ENCODE assay signal across 37 cellular contexts in genomic region chr2:190177249-190177648, GRCh38.
"Had no signal": no experiment of that assay in that cellular context is flagged by ENCODE, and none has a peak within 500 bp of the region (broad histone marks: within the 10 kb centered on the region; RNA-seq: fewer than 3 reads in every experiment).

No MANE protein-coding gene starts in this region.

- DNase-seq: activated CD4-positive, alpha-beta memory T cell treated with anti-CD3 and anti-CD28 coated beads for 36 hours; activated CD4-positive, alpha-beta T cell treated with anti-CD3 and anti-CD28 coated beads, Interleukin-2, amount 10 ng/mL, durations not matched to agents 24 days and 14 days; activated CD4-positive, CD25-positive, alpha-beta regulatory T cell treated with anti-CD3 and anti-CD28 coated beads, Interleukin-2, amount 50 U/mL, for 72 hours; activated CD8-positive, alpha-beta memory T cell treated with anti-CD3 and anti-CD28 coated beads, Interleukin-2, amount 50 U/mL, for 4 hours; activated effector memory CD4-positive, alpha-beta T cell treated with anti-CD3 and anti-CD28 coated beads, Interleukin-2, amount 50 U/mL, for 16 hours; activated naive CD4-positive, alpha-beta T cell treated with anti-CD3 and anti-CD28 coated beads for 36 hours; activated naive CD8-positive, alpha-beta T cell treated with anti-CD3 and anti-CD28 coated beads for 36 hours; activated T-cell treated with anti-CD3 and anti-CD28 coated beads, Interleukin-2, amount 50 U/mL, for 1 hour; adrenal gland; cerebellar nuclear complex; colonic mucosa; effector memory CD8-positive, alpha-beta T cell; foreskin fibroblast; head of caudate nucleus; hypothalamus; immature natural killer cell; left lung; lower lobe of right lung; mesenchymal stem cell; natural killer cell; ovary; stimulated activated CD4-positive, alpha-beta T cell treated with anti-CD3 and anti-CD28 coated beads, Interleukin-1b, Interleukin-23, amount 100 ng/mL, for 48 hours; stimulated activated CD4-positive, alpha-beta T cell treated with anti-CD3 and anti-CD28 coated beads, Interleukin-4, amount 100 ng/mL, for 4 hours; stimulated activated CD8-positive, alpha-beta memory T cell treated with anti-CD3 and anti-CD28 coated beads, Interleukin-4, amount 100 ng/mL, for 48 hours; stimulated activated naive CD8-positive, alpha-beta T cell treated with anti-CD3 and anti-CD28 coated beads, Interleukin-15, amount 100 ng/mL, for 72 hours; substantia nigra; T-helper 17 cell; T1000; upper lobe of right lung had no signal

- H3K36me3 Mint-ChIP-seq: brain, natural killer cell had no signal

- H3K4me3 ChIP-seq: adrenal gland, ascending aorta, cardiac muscle cell, colonic mucosa, left lung, lower lobe of right lung, ovary, prostate gland, smooth muscle cell, upper lobe of right lung had no signal

- H3K9me3 Mint-ChIP-seq: activated CD4-positive, alpha-beta T cell treated with anti-CD3 and anti-CD28 coated beads, Interleukin-2, amount 10 ng/mL, durations not matched to agents 24 days and 14 days; natural killer cell had no signal

- H3K4me1 ChIP-seq: colonic mucosa had no signal

- ATAC-seq: effector memory CD8-positive, alpha-beta T cell; left lung; lower lobe of right lung; natural killer cell; stimulated activated memory B cell treated with anti-CD40 and anti-IgM and Interleukin-4, amounts not matched to agents 10 μg/mL and 1 μg/mL and 100 μg/mL, for 72 hours; stimulated activated naive CD8-positive, alpha-beta T cell treated with anti-CD3 and anti-CD28 coated beads, Interleukin-15, amount 100 ng/mL, for 72 hours; T-helper 17 cell; upper lobe of right lung had no signal

- H3K27ac Mint-ChIP-seq: activated CD4-positive, alpha-beta memory T cell treated with anti-CD3 and anti-CD28 coated beads for 36 hours; activated CD4-positive, alpha-beta T cell treated with anti-CD3 and anti-CD28 coated beads, Interleukin-2, amount 10 ng/mL, durations not matched to agents 24 days and 14 days; activated naive CD4-positive, alpha-beta T cell treated with anti-CD3 and anti-CD28 coated beads for 36 hours; activated naive CD8-positive, alpha-beta T cell treated with anti-CD3 and anti-CD28 coated beads for 36 hours; activated T-helper 1 cell treated with anti-CD3 and anti-CD28 coated beads, Interleukin-12 subunit alpha, Interleukin-12 subunit beta, Interleukin-2, Interleukin-4 antibody, amounts not matched to agents 30 ng/mL and 10 ng/mL and 1 ng/mL, durations not matched to agents 14 hours and 24 hours and 36 hours; brain; effector memory CD8-positive, alpha-beta T cell; immature natural killer cell; natural killer cell; stimulated activated memory B cell treated with anti-CD40 and anti-IgM and Interleukin-4, amounts not matched to agents 10 μg/mL and 1 μg/mL and 100 μg/mL, for 72 hours; stimulated activated naive CD8-positive, alpha-beta T cell treated with anti-CD3 and anti-CD28 coated beads, Interleukin-15, amount 100 ng/mL, for 72 hours; T-helper 17 cell had no signal

- H3K4me2 ChIP-seq: smooth muscle cell had no signal

- H3K27me3 Mint-ChIP-seq: brain; stimulated activated memory B cell treated with anti-CD40 and anti-IgM and Interleukin-4, amounts not matched to agents 10 μg/mL and 1 μg/mL and 100 μg/mL, for 72 hours had no signal

- H3K27ac ChIP-seq: adrenal gland, ascending aorta, cardiac muscle cell, colonic mucosa, left lung, lower lobe of right lung, neutrophil, ovary, prostate gland, upper lobe of right lung had no signal

- H3K9me3 ChIP-seq: adrenal gland, ascending aorta, colonic mucosa, left lung, lower lobe of right lung, neutrophil, ovary, prostate gland, upper lobe of right lung had no signal

- H3K4me3 Mint-ChIP-seq: activated CD4-positive, alpha-beta memory T cell treated with anti-CD3 and anti-CD28 coated beads for 36 hours; activated CD4-positive, alpha-beta T cell treated with anti-CD3 and anti-CD28 coated beads, Interleukin-2, amount 10 ng/mL, durations not matched to agents 24 days and 14 days; activated naive CD4-positive, alpha-beta T cell treated with anti-CD3 and anti-CD28 coated beads for 36 hours; activated naive CD8-positive, alpha-beta T cell treated with anti-CD3 and anti-CD28 coated beads for 36 hours; activated T-helper 1 cell treated with anti-CD3 and anti-CD28 coated beads, Interleukin-12 subunit alpha, Interleukin-12 subunit beta, Interleukin-2, Interleukin-4 antibody, amounts not matched to agents 30 ng/mL and 10 ng/mL and 1 ng/mL, durations not matched to agents 14 hours and 24 hours and 36 hours; brain; effector memory CD8-positive, alpha-beta T cell; immature natural killer cell; natural killer cell; stimulated activated memory B cell treated with anti-CD40 and anti-IgM and Interleukin-4, amounts not matched to agents 10 μg/mL and 1 μg/mL and 100 μg/mL, for 72 hours; stimulated activated naive CD8-positive, alpha-beta T cell treated with anti-CD3 and anti-CD28 coated beads, Interleukin-15, amount 100 ng/mL, for 72 hours; T-helper 17 cell had no signal

- H3K27me3 ChIP-seq: adrenal gland, ascending aorta, cardiac muscle cell, colonic mucosa, ovary, upper lobe of right lung had no signal

- H3K36me3 ChIP-seq: adrenal gland, ascending aorta, cardiac muscle cell, colonic mucosa, left lung, lower lobe of right lung, neutrophil, ovary, prostate gland, upper lobe of right lung had no signal
